19 cellular contexts compared by ENCODE assay signal in genomic region chr12:25699454-25699853, GRCh38.
DNase-seq lines count a peak whose midpoint lies in the region; ATAC-seq and TF ChIP-seq lines count a peak whose summit lies in the region.
"Had no signal": no experiment of that assay in that cellular context is flagged by ENCODE, and none has a peak within 500 bp of the region (broad histone marks: within the 10 kb centered on the region; RNA-seq: fewer than 3 reads in every experiment).

No MANE protein-coding gene starts in this region.

- H3K9me3 Mint-ChIP-seq in stimulated activated naive B cell treated with anti-CD40 and anti-IgM and Interleukin-4, amounts not matched to agents 10 μg/mL and 1 μg/mL and 100 μg/mL, for 72 hours, result peaks cover 0 to 3% of the 10 kb centered on the region in 2 donors

- H3K4me2 ChIP-seq in GM23248 (ENCODE audit: unreplicated experiment) (peak overlapping the region; percentile 0), SK-N-SH (no peak overlapping the region)
- H3K4me2 ChIP-seq: A549 had no signal

- H3K9me3 ChIP-seq in GM23248 (ENCODE audit: low read depth), result no peaks in the 10 kb centered on the region
- H3K9me3 ChIP-seq in SK-N-SH, result no peaks in the 10 kb centered on the region
- H3K9me3 ChIP-seq: A549, Peyer's patch had no signal

- CTCF ChIA-PET in SK-N-SH (lab: Yijun Ruan, JAX), result no interaction called here

- H3K4me1 ChIP-seq in GM23248 (ENCODE audit: insufficient read depth), result peaks cover 19% of the 10 kb centered on the region
- H3K4me1 ChIP-seq in SK-N-SH (ENCODE audit: control insufficient read depth in 1 of 2, insufficient read depth in 2 of 2, low read depth in 1 of 2, low read length in 1 of 2), result no peaks in the 10 kb centered on the region; a peak in 1 of 4 replicates
- H3K4me1 ChIP-seq: A549, Caco-2, Peyer's patch had no signal

- no peak overlapping the region for H3K4me3 Mint-ChIP-seq in stimulated activated naive B cell treated with anti-CD40 and anti-IgM and Interleukin-4, amounts not matched to agents 10 μg/mL and 1 μg/mL and 100 μg/mL, for 72 hours
- H3K4me3 Mint-ChIP-seq: CD14-positive monocyte had no signal

- DNase-seq in GM23248 (peak; percentile 41), SK-N-SH (no peak), choroid plexus epithelial cell (ENCODE audit: low read depth) (peak; percentile 70), iris pigment epithelial cell (ENCODE audit: low read depth) (peak; percentile 84), NCI-H526 (lab: John Stamatoyannopoulos, UW) (no peak)
- DNase-seq in stimulated activated naive B cell treated with anti-CD40 and anti-IgM and Interleukin-4, amounts not matched to agents 10 μg/mL and 1 μg/mL and 100 μg/mL, for 72 hours, result no peak
- DNase-seq: AML-193, Caco-2, EL, KBM-7, NCI-H1436 treated with DMSO at 0.1 percent for 48 hours, NCI-H2029 treated with DMSO at 0.1 percent for 48 hours, NCI-H510A, Peyer's patch, Right ventricle myocardium superior had no signal

- no peaks in the 10 kb centered on the region for H3K36me3 ChIP-seq in GM23248 (ENCODE audit: low read depth)
- H3K36me3 ChIP-seq in SK-N-SH (replicated peaks in 1 of 2; ENCODE audit: control insufficient read depth in 1 of 2, insufficient read depth in 2 of 2, low read length in 1 of 2), result no peaks in the 10 kb centered on the region
- H3K36me3 ChIP-seq: Peyer's patch had no signal

- H3K79me2 ChIP-seq in GM23248 (ENCODE audit: insufficient read depth), result no peaks in the 10 kb centered on the region
- no peaks in the 10 kb centered on the region for H3K79me2 ChIP-seq in SK-N-SH (ENCODE audit: insufficient read depth)

- H3K27ac ChIP-seq in GM23248 (no peak overlapping the region), SK-N-SH (ENCODE audit: low read depth in 2 of 2, low read length in 1 of 2) (no peak overlapping the region)
- H3K27ac ChIP-seq: A549, Peyer's patch had no signal

- no peaks in the 10 kb centered on the region for H3K27me3 ChIP-seq in GM23248 (replicated peaks; ENCODE audit: insufficient read depth)
- H3K27me3 ChIP-seq in SK-N-SH (ENCODE audit: insufficient read depth), result no peaks in the 10 kb centered on the region
- H3K27me3 ChIP-seq: Peyer's patch had no signal

- H2AFZ ChIP-seq in GM23248, result no peak overlapping the region
- H2AFZ ChIP-seq in SK-N-SH (ENCODE audit: low read depth), result no peak overlapping the region

- H4K20me1 ChIP-seq in GM23248 (ENCODE audit: insufficient read depth), result no peaks in the 10 kb centered on the region
- no peaks in the 10 kb centered on the region for H4K20me1 ChIP-seq in SK-N-SH (ENCODE audit: insufficient read depth)

- in situ Hi-C loops in GM23248 (cut with MboI), result no loop called here

- peaks cover 0 to 7% of the 10 kb centered on the region in 2 donors for H3K4me1 Mint-ChIP-seq in stimulated activated naive B cell treated with anti-CD40 and anti-IgM and Interleukin-4, amounts not matched to agents 10 μg/mL and 1 μg/mL and 100 μg/mL, for 72 hours
- H3K4me1 Mint-ChIP-seq: CD14-positive monocyte had no signal

- H3K4me3 ChIP-seq in GM23248 (no peak overlapping the region), SK-N-SH (ENCODE audit: low read depth in 2 of 2, low read length in 1 of 2) (no peak overlapping the region), choroid plexus epithelial cell (ENCODE audit: low read depth, low read length) (no peak overlapping the region)
- H3K4me3 ChIP-seq: A549, Peyer's patch had no signal

- TF ChIP-seq RAD21 in SK-N-SH (IDR thresholded peaks at IDR 0.05; ENCODE audit: low read length), result no peak

- ATAC-seq in GM19455 (IDR thresholded peaks at IDR 0.05; ENCODE audit: unreplicated experiment) (no peak), HG03025 (IDR thresholded peaks at IDR 0.05; ENCODE audit: low FRiP score, unreplicated experiment) (no peak)
- ATAC-seq in stimulated activated naive B cell treated with anti-CD40 and anti-IgM and Interleukin-4, amounts not matched to agents 10 μg/mL and 1 μg/mL and 100 μg/mL, for 72 hours (replicated peaks), result no peak
- ATAC-seq: A549 had no signal

- POLR2A ChIA-PET in SK-N-SH (lab: Yijun Ruan, JAX), result no interaction called here

- H3K9ac ChIP-seq in GM23248 (no peak overlapping the region), SK-N-SH (no peak overlapping the region)

- 88 to 90% methylated on average over 1 of the region's 1 CpG for WGBS in GM23248 (ENCODE audit: low coverage in 1 of 2, low lambda C conversion rate in 2 of 2, missing lambda C conversion rate in 2 of 2), 2 experiments
- 45% methylated on average over 1 of the region's 1 CpG for WGBS in SK-N-SH (ENCODE audit: low lambda C conversion rate)

- H3K27me3 Mint-ChIP-seq in stimulated activated naive B cell treated with anti-CD40 and anti-IgM and Interleukin-4, amounts not matched to agents 10 μg/mL and 1 μg/mL and 100 μg/mL, for 72 hours, result peaks cover 0 to 4% of the 10 kb centered on the region in 2 donors

- TF ChIP-seq CTCF in SK-N-SH (IDR thresholded peaks at IDR 0.05) (no peak), choroid plexus epithelial cell (conservative IDR thresholded peaks at IDR 0.05; ENCODE audit: low read depth, low read length) (no peak)

- H3F3A ChIP-seq in GM23248 (ENCODE audit: insufficient read depth), result peaks cover 15% of the 10 kb centered on the region
- peaks cover 7% of the 10 kb centered on the region for H3F3A ChIP-seq in SK-N-SH (replicated peaks; ENCODE audit: insufficient read depth)

- no peak overlapping the region for H3K27ac Mint-ChIP-seq in stimulated activated naive B cell treated with anti-CD40 and anti-IgM and Interleukin-4, amounts not matched to agents 10 μg/mL and 1 μg/mL and 100 μg/mL, for 72 hours
- H3K27ac Mint-ChIP-seq: CD14-positive monocyte had no signal

- H3K9me2 ChIP-seq in GM23248 (ENCODE audit: insufficient read depth) (no peaks in the 10 kb centered on the region), SK-N-SH (no peaks in the 10 kb centered on the region)

- no peaks in the 10 kb centered on the region for H3K36me3 Mint-ChIP-seq in stimulated activated naive B cell treated with anti-CD40 and anti-IgM and Interleukin-4, amounts not matched to agents 10 μg/mL and 1 μg/mL and 100 μg/mL, for 72 hours
- H3K36me3 Mint-ChIP-seq: CD14-positive monocyte had no signal

- TF ChIP-seq EP300 in SK-N-SH (IDR thresholded peaks at IDR 0.05; ENCODE audit: borderline replicate concordance in 1 of 2, low read depth in 1 of 2, low read length in 1 of 2), result 0 out of 4 replicates have a peak, but pooled peaks of 1 of the 2 experiments have one; percentile 17

TF ChIP-seq in SK-N-SH, 30 proteins besides CTCF, POLR2A, EP300 and RAD21:
- TF ChIP-seq FOXJ3 (CRISPR knock-in tag; IDR thresholded peaks at IDR 0.05) (no peak), FOXM1 (IDR thresholded peaks at IDR 0.05; ENCODE audit: low read depth) (no peak), RXRA (IDR thresholded peaks at IDR 0.05; ENCODE audit: borderline replicate concordance, low read depth) (no peak), SIN3A (IDR thresholded peaks at IDR 0.05; ENCODE audit: borderline replicate concordance, low read depth, low read length) (no peak), EZH2phosphoT487 (IDR thresholded peaks at IDR 0.05; ENCODE audit: borderline replicate concordance, low read depth) (no peak), FOSL2 (IDR thresholded peaks at IDR 0.05; ENCODE audit: borderline replicate concordance, low read depth) (peak; percentile 33; the same call in 1 of the 2 replicates), JUND (IDR thresholded peaks at IDR 0.05) (peak; percentile 47; the same call in 1 of the 2 replicates), RFX5 (IDR thresholded peaks at IDR 0.05; ENCODE audit: low read length) (no peak), PBX3 (IDR thresholded peaks at IDR 0.05) (0 out of 2 replicates have a peak, but pooled peaks have one; percentile 25), MXI1 (IDR thresholded peaks at IDR 0.05; ENCODE audit: low read depth, low read length) (no peak)

Comparison
In these comparisons a context has a peak if more than half of its experiments do, and no peak if none do; other contexts are left out.
1. DNase-seq: peak in GM23248 (single experiment), choroid plexus epithelial cell (single experiment) and iris pigment epithelial cell (single experiment); none in SK-N-SH (single experiment), NCI-H526 (0 of 2) and stimulated activated naive B cell treated with anti-CD40 and anti-IgM and Interleukin-4, amounts not matched to agents 10 μg/mL and 1 μg/mL and 100 μg/mL, for 72 hours (single experiment).